In genomic region chr9:107269681-107270080, GRCh38 we compare ENCODE assay signal across 23 cellular contexts. TPM values are rescaled to one million over a fixed set of nuclear protein-coding genes. Genes with fewer than 3 reads are reported as not detected.
DNase-seq lines count a peak whose midpoint lies in the region; ATAC-seq and TF ChIP-seq lines count a peak whose summit lies in the region.
"Had no signal": no experiment of that assay in that cellular context is flagged by ENCODE, and none has a peak within 500 bp of the region (broad histone marks: within the 10 kb centered on the region; RNA-seq: fewer than 3 reads in every experiment).

No MANE protein-coding gene starts in this region.

- peaks cover 6% of the 10 kb centered on the region for H3K9me3 ChIP-seq in RWPE2 (ENCODE audit: severe bottlenecking)
- no peaks in the 10 kb centered on the region for H3K9me3 ChIP-seq in osteoblast (ENCODE audit: low read depth, low read length)
- no peaks in the 10 kb centered on the region for H3K9me3 ChIP-seq in naive thymus-derived CD4-positive, alpha-beta T cell (ENCODE audit: control insufficient read depth in 2 of 3, low read length in 3 of 3)
- H3K9me3 ChIP-seq: SJSA1, vagina had no signal

- no peaks in the 10 kb centered on the region for H4K20me1 ChIP-seq in osteoblast (ENCODE audit: insufficient read depth, low read length)

- H3K27me3 Mint-ChIP-seq in activated CD4-positive, alpha-beta memory T cell treated with anti-CD3 and anti-CD28 coated beads, Interleukin-2, amount 10 ng/mL, durations not matched to agents 7 days and 5 days = peaks cover 7% of the 10 kb centered on the region
- peaks cover 11 to 44% (median 29%) of the 10 kb centered on the region in 5 donors for H3K27me3 Mint-ChIP-seq in naive thymus-derived CD4-positive, alpha-beta T cell

- no peak overlapping the region for H3K27ac Mint-ChIP-seq in activated CD4-positive, alpha-beta memory T cell treated with anti-CD3 and anti-CD28 coated beads, Interleukin-2, amount 10 ng/mL, durations not matched to agents 7 days and 5 days
- H3K27ac Mint-ChIP-seq in naive thymus-derived CD4-positive, alpha-beta T cell = no peak overlapping the region
- H3K27ac Mint-ChIP-seq: activated naive CD4-positive, alpha-beta T cell treated with anti-CD3 and anti-CD28 coated beads, Interleukin-2, amount 50 U/mL, for 72 hours; activated T-helper 17 cell treated with anti-CD3 and anti-CD28 coated beads, Interleukin-2, amount 50 U/mL, for 72 hours; CD14-positive monocyte had no signal

- H3K4me2 ChIP-seq in osteoblast (ENCODE audit: insufficient read depth, low read length) = peak overlapping the region; percentile 6
- H3K4me2 ChIP-seq: KMS-11 had no signal

- no peaks in the 10 kb centered on the region for H3K36me3 ChIP-seq in RWPE2 (ENCODE audit: low read depth)
- H3K36me3 ChIP-seq in osteoblast (ENCODE audit: insufficient read depth, low read length) = no peaks in the 10 kb centered on the region
- H3K36me3 ChIP-seq in naive thymus-derived CD4-positive, alpha-beta T cell (ENCODE audit: control insufficient read depth in 2 of 3, insufficient read depth in 3 of 3, low read length in 3 of 3) = no peaks in the 10 kb centered on the region
- H3K36me3 ChIP-seq: SJSA1, vagina had no signal

- H3K27ac ChIP-seq in RWPE2 (ENCODE audit: poor library complexity, severe bottlenecking) (peak overlapping the region; percentile 18), osteoblast (ENCODE audit: low read depth, low read length) (no peak overlapping the region)
- no peak overlapping the region for H3K27ac ChIP-seq in naive thymus-derived CD4-positive, alpha-beta T cell (ENCODE audit: low read depth, low read length)
- H3K27ac ChIP-seq: KMS-11, SJSA1 had no signal

- DNase-seq in EH (ENCODE audit: low read depth) (peak; percentile 63), RWPE2 (ENCODE audit: low spot score) (no peak), fibroblast of villous mesenchyme (ENCODE audit: low read depth) (peak; percentile 70), osteoblast (ENCODE audit: insufficient read length, low spot score, missing footprints) (no peak), kidney tubule cell (ENCODE audit: low spot score) (no peak)
- no peak for DNase-seq in activated CD4-positive, alpha-beta memory T cell treated with anti-CD3 and anti-CD28 coated beads, Interleukin-2, amount 10 ng/mL, durations not matched to agents 7 days and 5 days
- DNase-seq in naive thymus-derived CD4-positive, alpha-beta T cell = no peak
- DNase-seq: activated CD4-positive, alpha-beta T cell treated with anti-CD3 and anti-CD28 coated beads for 48 hours; cerebellar nuclear complex; glutamatergic neuron; H7; left cardiac atrium; NCI-H1092 treated with DMSO at 0.1 percent for 48 hours; NCI-H1930; posterior cingulate gyrus; T-helper 2 cell had no signal

- intact Hi-C loops in naive thymus-derived CD4-positive, alpha-beta T cell (cut with micrococcal nuclease) = no loop called here

- no peak for TF ChIP-seq CTCF in RWPE2 (IDR thresholded peaks at IDR 0.05; ENCODE audit: poor library complexity, severe bottlenecking)
- no peak for TF ChIP-seq CTCF in fibroblast of villous mesenchyme (IDR thresholded peaks at IDR 0.05; ENCODE audit: insufficient read depth, low read depth, low read length)
- no peak for TF ChIP-seq CTCF in osteoblast (IDR thresholded peaks at IDR 0.05; ENCODE audit: extremely low read depth, low read depth, low read length)

- no peak overlapping the region for H3K4me3 Mint-ChIP-seq in activated CD4-positive, alpha-beta memory T cell treated with anti-CD3 and anti-CD28 coated beads, Interleukin-2, amount 10 ng/mL, durations not matched to agents 7 days and 5 days
- no peak overlapping the region for H3K4me3 Mint-ChIP-seq in naive thymus-derived CD4-positive, alpha-beta T cell
- H3K4me3 Mint-ChIP-seq: activated T-helper 17 cell treated with anti-CD3 and anti-CD28 coated beads, Interleukin-2, amount 50 U/mL, for 72 hours; CD14-positive monocyte had no signal

- 0 out of 3 replicates have a peak, but pooled peaks have one; percentile 41 for ATAC-seq in RWPE2 (ENCODE audit: low read depth)
- ATAC-seq in naive thymus-derived CD4-positive, alpha-beta T cell = no peak
- ATAC-seq in GM21576 (IDR thresholded peaks at IDR 0.05; ENCODE audit: unreplicated experiment) = no peak
- ATAC-seq: activated naive CD4-positive, alpha-beta T cell treated with anti-CD3 and anti-CD28 coated beads, Interleukin-2, amount 50 U/mL, for 72 hours; activated T-helper 17 cell treated with anti-CD3 and anti-CD28 coated beads, Interleukin-2, amount 50 U/mL, for 72 hours; left cardiac atrium had no signal

- no peaks in the 10 kb centered on the region for H3K9me3 Mint-ChIP-seq in activated CD4-positive, alpha-beta memory T cell treated with anti-CD3 and anti-CD28 coated beads, Interleukin-2, amount 10 ng/mL, durations not matched to agents 7 days and 5 days
- peaks cover 0 to 17% (median 8%) of the 10 kb centered on the region in 11 donors for H3K9me3 Mint-ChIP-seq in naive thymus-derived CD4-positive, alpha-beta T cell
- H3K9me3 Mint-ChIP-seq: activated T-helper 17 cell treated with anti-CD3 and anti-CD28 coated beads, Interleukin-2, amount 50 U/mL, for 72 hours had no signal

- H3K4me3 ChIP-seq in RWPE2 (ENCODE audit: severe bottlenecking) = no peak overlapping the region
- no peak overlapping the region for H3K4me3 ChIP-seq in fibroblast of villous mesenchyme (ENCODE audit: low read depth, low read length)
- no peak overlapping the region for H3K4me3 ChIP-seq in osteoblast (ENCODE audit: insufficient read depth, low read length)
- H3K4me3 ChIP-seq in naive thymus-derived CD4-positive, alpha-beta T cell (ENCODE audit: low read length) = no peak overlapping the region
- H3K4me3 ChIP-seq: SJSA1, vagina had no signal

- POLR2A ChIA-PET in activated CD4-positive, alpha-beta memory T cell treated with anti-CD3 and anti-CD28 coated beads, Interleukin-2, amount 10 ng/mL, durations not matched to agents 7 days and 5 days (lab: Charles Lee) = no interaction called here
- POLR2A ChIA-PET in naive thymus-derived CD4-positive, alpha-beta T cell (lab: Charles Lee) = no interaction called here

- H3K4me1 ChIP-seq in RWPE2 (ENCODE audit: insufficient read depth, poor library complexity, severe bottlenecking) (peaks cover 37% of the 10 kb centered on the region), osteoblast (ENCODE audit: insufficient read depth, low read length) (peaks cover 28% of the 10 kb centered on the region)
- no peaks in the 10 kb centered on the region for H3K4me1 ChIP-seq in naive thymus-derived CD4-positive, alpha-beta T cell (ENCODE audit: control insufficient read depth in 2 of 2, insufficient read depth in 2 of 2, low read length in 2 of 2)

- H3K79me2 ChIP-seq in osteoblast (ENCODE audit: insufficient read depth, low read length) = no peaks in the 10 kb centered on the region

- H3K4me1 Mint-ChIP-seq in activated CD4-positive, alpha-beta memory T cell treated with anti-CD3 and anti-CD28 coated beads, Interleukin-2, amount 10 ng/mL, durations not matched to agents 7 days and 5 days = peaks cover 2% of the 10 kb centered on the region
- H3K4me1 Mint-ChIP-seq in naive thymus-derived CD4-positive, alpha-beta T cell = peaks cover 0 to 7% (median 0%) of the 10 kb centered on the region in 7 donors

- H3K27me3 ChIP-seq in RWPE2 (ENCODE audit: insufficient read depth, poor library complexity, severe bottlenecking) (no peaks in the 10 kb centered on the region), osteoblast (ENCODE audit: insufficient read depth, low read length) (no peaks in the 10 kb centered on the region)
- no peaks in the 10 kb centered on the region for H3K27me3 ChIP-seq in naive thymus-derived CD4-positive, alpha-beta T cell (ENCODE audit: control insufficient read depth in 2 of 2, insufficient read depth in 2 of 2, low read length in 2 of 2)
- H3K27me3 ChIP-seq: SJSA1, vagina had no signal

- CTCF ChIA-PET in activated CD4-positive, alpha-beta memory T cell treated with anti-CD3 and anti-CD28 coated beads, Interleukin-2, amount 10 ng/mL, durations not matched to agents 7 days and 5 days (lab: Charles Lee) = interaction anchor here (1.0 to 1.3 kb wide), 3 partner anchors 12 to 72 kb away, joined by 3 to 5 read pairs (median 4); no protein-coding TSS in a partner anchor
- CTCF ChIA-PET in naive thymus-derived CD4-positive, alpha-beta T cell (lab: Charles Lee) = no interaction called here

- no peaks in the 10 kb centered on the region for H3K36me3 Mint-ChIP-seq in activated CD4-positive, alpha-beta memory T cell treated with anti-CD3 and anti-CD28 coated beads, Interleukin-2, amount 10 ng/mL, durations not matched to agents 7 days and 5 days (ENCODE audit: low read depth)
- no peaks in the 10 kb centered on the region for H3K36me3 Mint-ChIP-seq in naive thymus-derived CD4-positive, alpha-beta T cell
- H3K36me3 Mint-ChIP-seq: CD14-positive monocyte had no signal

- no peak overlapping the region for H2AFZ ChIP-seq in osteoblast (ENCODE audit: low read length)

RNA-seq across cellular contexts. Expression of gene RAD23B, which starts 13.4 kb away (rescaled TPM):
- total RNA-seq in fibroblast of villous mesenchyme (184 and 375 TPM in 2 replicates), osteoblast (148 and 157 TPM in 2 replicates)
- 10 to 100 TPM; 89.4 to 91.0 TPM for total RNA-seq in activated CD4-positive, alpha-beta memory T cell treated with anti-CD3 and anti-CD28 coated beads, Interleukin-2, amount 10 ng/mL, durations not matched to agents 7 days and 5 days
- 100 to 1,000 TPM in 1 of 5 experiments, 10 to 100 TPM in 4; 48.7 to 102 (median 55.6) TPM for total RNA-seq in naive thymus-derived CD4-positive, alpha-beta T cell
- polyA plus RNA-seq in naive thymus-derived CD4-positive, alpha-beta T cell = 10 to 100 TPM in 1 of 2 donors, 1 to 10 TPM in 1; 8.9 to 15.1 TPM

Comparison
In these comparisons a context has a peak if more than half of its experiments do, and no peak if none do; other contexts are left out.
1. DNase-seq: peak in EH (single experiment) and fibroblast of villous mesenchyme (single experiment); none in RWPE2 (single experiment), osteoblast (single experiment), activated CD4-positive, alpha-beta memory T cell treated with anti-CD3 and anti-CD28 coated beads, Interleukin-2, amount 10 ng/mL, durations not matched to agents 7 days and 5 days (single experiment), kidney tubule cell (single experiment) and naive thymus-derived CD4-positive, alpha-beta T cell (0 of 9).